ENCODE assay signal across 30 cellular contexts in genomic region chr7:417973-418601, GRCh38.
"Had no signal": no experiment of that assay in that cellular context is flagged by ENCODE, and none has a peak within 500 bp of the region (broad histone marks: within the 10 kb centered on the region; RNA-seq: fewer than 3 reads in every experiment).

No MANE protein-coding gene starts in this region.

- ATAC-seq: activated CD4-positive, CD25-positive, alpha-beta regulatory T cell treated with anti-CD3 and anti-CD28 coated beads, Interleukin-2, amount 50 U/mL, for 24 hours; activated CD8-positive, alpha-beta memory T cell treated with anti-CD3 and anti-CD28 coated beads, Interleukin-2, amount 10 ng/mL, durations not matched to agents 7 days and 5 days; activated naive CD8-positive, alpha-beta T cell treated with anti-CD3 and anti-CD28 coated beads, Interleukin-2, amount 50 U/mL, for 24 hours; PC-3 had no signal

- DNase-seq: activated CD4-positive, alpha-beta memory T cell treated with anti-CD3 and anti-CD28 coated beads, Interleukin-2, amount 10 ng/mL, durations not matched to agents 7 days and 5 days; activated CD4-positive, alpha-beta T cell treated with anti-CD3 and anti-CD28 coated beads for 4 hours; activated CD8-positive, alpha-beta memory T cell treated with anti-CD3 and anti-CD28 coated beads for 24 hours; activated CD8-positive, alpha-beta memory T cell treated with anti-CD3 and anti-CD28 coated beads, Interleukin-2, amount 10 ng/mL, durations not matched to agents 7 days and 5 days; activated CD8-positive, alpha-beta memory T cell treated with anti-CD3 and anti-CD28 coated beads, Interleukin-2, amount 50 U/mL, for 48 hours; activated effector memory CD4-positive, alpha-beta T cell treated with Interleukin-2 at 50 U/mL for 16 hours; activated naive CD4-positive, alpha-beta T cell treated with anti-CD3 and anti-CD28 coated beads, Interleukin-2, amount 10 ng/mL, durations not matched to agents 7 days and 5 days; activated naive CD8-positive, alpha-beta T cell treated with anti-CD3 and anti-CD28 coated beads, Interleukin-2, amount 50 U/mL, for 24 hours; activated T-cell treated with anti-CD3 and anti-CD28 coated beads, Interleukin-2, amount 50 U/mL, for 48 hours; brain microvascular endothelial cell; MM.1S; MV-4-11; NCI-H1092; NCI-H1436 treated with DMSO at 0.1 percent for 48 hours; NCI-H1694 treated with DMSO at 0.1 percent for 48 hours; NCI-H2029; NCI-H345; NCI-H510A; NCI-H526; NCI-H748 treated with DMSO at 0.1 percent for 48 hours; NK-92 treated with Interleukin-12 subunit alpha and Interleukin-12 subunit beta, amount 100 ng/mL, for 24 hours; PC-3; SHP77 had no signal

- H3K27ac ChIP-seq: brain microvascular endothelial cell, cardiac muscle cell, KMS-11, Peyer's patch, SJSA1 had no signal

- H3K4me3 ChIP-seq: cardiac muscle cell, Peyer's patch, SJSA1 had no signal

- H3K4me2 ChIP-seq: KMS-11, SK-N-SH had no signal

- H3K9me3 ChIP-seq: Peyer's patch, SK-N-SH had no signal

- H3K36me3 ChIP-seq: brain microvascular endothelial cell, cardiac muscle cell, Peyer's patch, SJSA1 had no signal

- H3K27me3 ChIP-seq: brain microvascular endothelial cell, cardiac muscle cell, Peyer's patch, SJSA1 had no signal

- H3K4me1 ChIP-seq: Peyer's patch, SJSA1 had no signal

- FAIRE-seq: TTC549 had no signal
